1 cellular context compared by ENCODE assay signal in the genomic region with DNA sequence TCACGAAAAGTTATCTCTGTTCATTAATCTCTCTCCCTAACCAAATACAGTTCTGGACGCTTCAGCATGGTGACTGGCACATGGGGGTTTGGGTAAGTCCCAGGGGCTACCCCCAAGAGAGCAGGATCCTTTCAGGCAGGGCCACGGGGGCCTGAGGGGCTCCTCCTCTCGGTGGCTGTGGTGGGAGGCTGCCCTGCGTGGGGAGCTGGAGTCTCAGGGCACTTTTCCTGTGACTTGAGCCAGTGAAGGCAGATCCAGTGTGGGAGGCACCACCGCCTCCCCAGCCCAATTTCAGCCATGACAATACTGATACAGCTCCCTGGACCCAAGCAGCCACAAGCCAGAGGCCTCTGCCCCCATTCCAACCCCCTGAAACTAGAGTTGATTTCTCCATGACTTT.
TF ChIP-seq lines count a peak whose summit lies in the region.

No MANE protein-coding gene starts in this region.

TF ChIP-seq in K562, 482 proteins besides CTCF, POLR2A, EP300 and RAD21:
- TF ChIP-seq PRPF4 (IDR thresholded peaks at IDR 0.05; ENCODE audit: insufficient read depth, low read depth, low read length, poor library complexity, severe bottlenecking), result no peak
- TF ChIP-seq NEUROD1 (IDR thresholded peaks at IDR 0.05; ENCODE audit: borderline replicate concordance, low read depth, low read length, partially characterized antibody), result no peak
- no peak for TF ChIP-seq RBM14 (IDR thresholded peaks at IDR 0.05; ENCODE audit: borderline replicate concordance, insufficient read depth, low read depth, low read length)
- no peak for TF ChIP-seq ARHGAP35 (IDR thresholded peaks at IDR 0.05; ENCODE audit: partially characterized antibody)
- no peak for TF ChIP-seq DNMT1 (IDR thresholded peaks at IDR 0.05)
